In genomic region chr5:251016-251415, GRCh38 we compare ENCODE assay signal across 15 cellular contexts. TPM values are rescaled to one million over a fixed set of nuclear protein-coding genes. Genes with fewer than 3 reads are reported as not detected.
"Had no signal": no experiment of that assay in that cellular context is flagged by ENCODE, and none has a peak within 500 bp of the region (broad histone marks: within the 10 kb centered on the region; RNA-seq: fewer than 3 reads in every experiment).

No MANE protein-coding gene starts in this region.

RNA-seq across cellular contexts. Expression of gene LRRC14B, which starts 59.7 kb away (rescaled TPM):
- total RNA-seq: esophagus muscularis mucosa; fibroblast of lung; foreskin keratinocyte; gastroesophageal sphincter; kidney epithelial cell; left lung; lower leg skin; lung microvascular endothelial cell; mucosa of gallbladder; naive thymus-derived CD4-positive, alpha-beta T cell; progenitor cell of endocrine pancreas; sciatic nerve; smooth muscle cell; suprapubic skin; transverse colon had no signal
